Comparison of ENCODE assay signal across 8 cellular contexts in the genomic region with DNA sequence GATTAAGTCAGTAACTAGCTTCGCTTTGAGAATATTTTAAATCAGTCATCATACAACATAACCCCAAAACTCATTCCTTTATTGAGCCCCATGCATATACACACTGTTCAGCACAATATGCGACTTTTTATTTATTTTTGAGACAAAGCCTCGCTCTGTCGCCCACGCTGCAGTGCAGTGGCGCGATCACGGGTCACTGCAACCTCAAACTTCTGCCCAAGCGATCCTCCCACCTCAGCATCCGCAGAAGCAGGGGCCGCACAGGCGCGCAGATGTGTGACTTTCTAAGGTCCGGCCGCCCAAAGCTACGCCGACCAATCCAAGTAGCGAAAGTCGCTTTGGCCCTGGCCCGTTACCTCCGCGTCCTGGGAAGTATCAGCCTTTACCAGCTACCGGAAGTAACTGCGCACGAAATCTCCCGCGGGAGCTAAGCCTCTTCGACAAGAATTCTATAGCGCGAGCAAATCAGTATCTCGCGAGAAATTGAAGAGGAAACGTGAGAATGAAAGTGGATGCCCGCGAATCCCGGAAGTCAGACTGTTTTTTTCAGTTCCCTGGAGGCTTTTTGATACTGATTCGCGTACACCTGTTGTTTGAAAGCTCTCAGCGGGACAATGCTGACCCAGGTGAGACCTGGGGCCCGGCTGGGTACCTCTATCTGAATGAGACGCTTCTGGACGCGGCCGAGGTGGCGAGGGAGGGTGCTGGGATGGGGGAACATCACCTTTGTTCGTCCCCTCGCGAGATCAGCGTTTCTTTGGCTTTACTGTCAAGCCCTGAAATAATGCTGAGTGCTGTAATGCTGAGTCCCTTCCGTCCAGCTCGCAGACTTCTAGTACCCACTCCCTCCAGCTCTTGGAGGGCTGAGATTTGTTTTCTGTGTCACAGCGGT. TPM values are rescaled to one million over a fixed set of nuclear protein-coding genes. Genes with fewer than 3 reads are reported as not detected.
DNase-seq lines count a peak whose midpoint lies in the region; ATAC-seq and TF ChIP-seq lines count a peak whose summit lies in the region.

TSS of gene DHFR2 (minus strand) at position 404 of the 892 bp plus-strand sequence. CDS start 1,405 bp downstream, outside the sequence.
TSS of gene NSUN3 (plus strand) at position 549 of the 892 bp plus-strand sequence. CDS start at position 615, 66 bp downstream.

- peak; percentile 97 for DNase-seq in GM12864 (ENCODE audit: low read depth)
- peak; percentile 96 for DNase-seq in NCI-H1105 treated with DMSO at 0.1 percent for 48 hours (lab: John Stamatoyannopoulos, UW)
- peak; percentile 95 for DNase-seq in SKM-1 treated with dmso at 0.1 percent for 144 hours (lab: John Stamatoyannopoulos, UW; ENCODE audit: unreplicated experiment)
- peak; percentile 82 for DNase-seq in activated naive CD8-positive, alpha-beta T cell treated with anti-CD3 and anti-CD28 coated beads for 36 hours
- DNase-seq in head of caudate nucleus: peak; percentile 70 to 93 (median 83)
- peak; percentile 91 for DNase-seq in osteoblast (ENCODE audit: insufficient read length, low spot score, missing footprints)
- DNase-seq in thoracic aorta (ENCODE audit: low spot score): peak; percentile 79

- H3K36me3 ChIP-seq in osteoblast (ENCODE audit: insufficient read depth, low read length) (no peaks in the 10 kb centered on the region), thoracic aorta (no peaks in the 10 kb centered on the region)

- H3K27me3 ChIP-seq in osteoblast (ENCODE audit: insufficient read depth, low read length) (no peaks in the 10 kb centered on the region), thoracic aorta (replicated peaks; ENCODE audit: insufficient read depth) (no peaks in the 10 kb centered on the region)

- H3K9me3 ChIP-seq in osteoblast (ENCODE audit: low read depth, low read length): no peaks in the 10 kb centered on the region
- H3K9me3 ChIP-seq in thoracic aorta: no peaks in the 10 kb centered on the region

- peak within 1 kb of the TSS; percentile 99 for H3K27ac ChIP-seq in osteoblast (ENCODE audit: low read depth, low read length)
- H3K27ac ChIP-seq in thoracic aorta: peak within 1 kb of the TSS; percentile 91 to 97

- H3K4me1 ChIP-seq in osteoblast (ENCODE audit: insufficient read depth, low read length) (peaks cover 15% of the 10 kb centered on the region), thoracic aorta (ENCODE audit: control insufficient read depth in 1 of 2, low read depth in 2 of 2) (peaks cover 18 to 33% of the 10 kb centered on the region in 2 donors)

- peaks cover 3% of the 10 kb centered on the region for H3K9me3 Mint-ChIP-seq in activated naive CD8-positive, alpha-beta T cell treated with anti-CD3 and anti-CD28 coated beads for 36 hours

- H3K79me2 ChIP-seq in osteoblast (ENCODE audit: insufficient read depth, low read length): peaks cover 21% of the 10 kb centered on the region

- H3K4me3 ChIP-seq in GM12864 (ENCODE audit: low read depth, low read length) (peak within 1 kb of the TSS; percentile 80), osteoblast (ENCODE audit: insufficient read depth, low read length) (peak within 1 kb of the TSS; percentile 88), thoracic aorta (peak within 1 kb of the TSS; percentile 84)

- peaks cover 45% of the 10 kb centered on the region for H3K36me3 Mint-ChIP-seq in activated naive CD8-positive, alpha-beta T cell treated with anti-CD3 and anti-CD28 coated beads for 36 hours

- peak; percentile 91 for ATAC-seq in HG02678 (IDR thresholded peaks at IDR 0.05; ENCODE audit: unreplicated experiment)
- ATAC-seq in thoracic aorta (ENCODE audit: insufficient number of reproducible peaks, low FRiP score, low read depth): peak; percentile 95

- peak within 1 kb of the TSS; percentile 94 for H3K4me2 ChIP-seq in osteoblast (ENCODE audit: insufficient read depth, low read length)

- peaks cover 38% of the 10 kb centered on the region for H3K4me1 Mint-ChIP-seq in activated naive CD8-positive, alpha-beta T cell treated with anti-CD3 and anti-CD28 coated beads for 36 hours

- H3K27me3 Mint-ChIP-seq in activated naive CD8-positive, alpha-beta T cell treated with anti-CD3 and anti-CD28 coated beads for 36 hours: no peaks in the 10 kb centered on the region

- H3K4me3 Mint-ChIP-seq in activated naive CD8-positive, alpha-beta T cell treated with anti-CD3 and anti-CD28 coated beads for 36 hours: peak within 1 kb of the TSS; percentile 97

- TF ChIP-seq CTCF in GM12864 (IDR thresholded peaks at IDR 0.05; ENCODE audit: low read depth, low read length, missing control alignments) (no peak), osteoblast (IDR thresholded peaks at IDR 0.05; ENCODE audit: extremely low read depth, low read depth, low read length) (no peak), thoracic aorta (IDR thresholded peaks at IDR 0.05) (no peak)

- peak within 1 kb of the TSS; percentile 94 for H2AFZ ChIP-seq in osteoblast (ENCODE audit: low read length)

- no peaks in the 10 kb centered on the region for H4K20me1 ChIP-seq in osteoblast (ENCODE audit: insufficient read depth, low read length)

- peak within 1 kb of the TSS; percentile 99 for H3K27ac Mint-ChIP-seq in activated naive CD8-positive, alpha-beta T cell treated with anti-CD3 and anti-CD28 coated beads for 36 hours

- intact Hi-C loops in head of caudate nucleus (cut with DNase I): loop anchor here (10.0 kb wide), 1 partner anchor 58 kb away; no protein-coding TSS in a partner anchor

RNA-seq across cellular contexts. Expression of gene DHFR2, which starts in this region (rescaled TPM):
- 1 to 10 TPM; 6.6 to 7.1 TPM for total RNA-seq in activated naive CD8-positive, alpha-beta T cell treated with anti-CD3 and anti-CD28 coated beads for 36 hours
- total RNA-seq in osteoblast: 3.5 and 4.7 TPM in 2 replicates
- 1 to 10 TPM; 4.5 to 8.0 TPM for total RNA-seq in thoracic aorta

RNA-seq across cellular contexts. Expression of gene NSUN3, which starts in this region (rescaled TPM):
- 10 to 100 TPM; 13.2 to 13.5 TPM for total RNA-seq in activated naive CD8-positive, alpha-beta T cell treated with anti-CD3 and anti-CD28 coated beads for 36 hours
- total RNA-seq in osteoblast (13.4 and 15.9 TPM in 2 replicates), thoracic aorta (10 to 100 TPM; 14.4 to 15.8 TPM)

Comparison
In these comparisons a context has a peak if more than half of its experiments do, and no peak if none do; other contexts are left out.
1. Peak in every context shown above with its lines: DNase-seq, ATAC-seq, H3K4me3 ChIP-seq and H3K27ac ChIP-seq.